30 cellular contexts compared by ENCODE assay signal in the genomic region with DNA sequence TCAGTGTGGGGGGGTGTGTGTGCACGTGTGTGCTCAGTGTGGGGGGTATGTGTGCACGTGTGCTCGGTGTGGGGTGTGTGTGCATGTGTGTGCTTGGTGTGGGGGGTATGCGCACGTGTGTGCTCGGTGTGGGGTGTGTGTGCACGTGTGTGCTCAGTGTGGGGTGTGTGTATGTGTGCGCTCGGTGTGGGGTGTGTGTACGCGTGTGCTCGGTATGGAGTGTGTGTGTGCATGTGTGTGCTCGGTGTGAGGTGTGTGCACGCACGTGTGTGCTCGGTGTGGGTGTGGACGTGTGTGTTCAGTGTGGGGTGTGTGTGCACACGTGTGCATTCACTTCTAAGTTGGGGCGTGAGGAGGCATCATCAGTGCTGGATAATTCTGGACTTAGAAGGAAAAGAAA.
"Had no signal": no experiment of that assay in that cellular context is flagged by ENCODE, and none has a peak within 500 bp of the region (broad histone marks: within the 10 kb centered on the region; RNA-seq: fewer than 3 reads in every experiment).

No MANE protein-coding gene starts in this region.

- H3K9me3 ChIP-seq: breast epithelium, esophagus muscularis mucosa, gastrocnemius medialis, heart left ventricle had no signal

- H3K27me3 ChIP-seq: foreskin keratinocyte had no signal

- H3K36me3 ChIP-seq: breast epithelium, esophagus muscularis mucosa, gastrocnemius medialis, heart left ventricle, WERI-Rb-1 had no signal

- FAIRE-seq: astrocyte had no signal

- H3K4me3 ChIP-seq: breast epithelium, coronary artery, dorsolateral prefrontal cortex, esophagus muscularis mucosa, gastrocnemius medialis, heart left ventricle had no signal

- DNase-seq: activated B cell treated with CpG ODN at 0.5 μM for 24 hours; activated CD4-positive, alpha-beta T cell treated with anti-CD3 and anti-CD28 coated beads for 48 hours; activated CD4-positive, alpha-beta T cell treated with anti-CD3 and anti-CD28 coated beads, Interleukin-2, amount 50 U/mL, for 1 hour; activated CD4-positive, alpha-beta T cell treated with anti-CD3 and anti-CD28 coated beads, Interleukin-2, amount 50 U/mL, for 48 hours; activated CD8-positive, alpha-beta memory T cell treated with anti-CD3 and anti-CD28 coated beads for 24 hours; activated CD8-positive, alpha-beta T cell treated with anti-CD3 and anti-CD28 coated beads for 36 hours; activated effector memory CD4-positive, alpha-beta T cell treated with Interleukin-2 at 50 U/mL for 16 hours; activated gamma-delta T cell treated with Interleukin-2 at 50 U/mL for 16 hours; activated naive CD4-positive, alpha-beta T cell treated with anti-CD3 and anti-CD28 coated beads, Interleukin-2, amount 50 U/mL, for 16 hours; activated naive CD4-positive, alpha-beta T cell treated with Interleukin-2 at 50 U/mL for 16 hours; activated T-cell treated with anti-CD3 and anti-CD28 coated beads, Interleukin-2, amount 50 U/mL, for 4 hours; amniotic stem cell; anterior cingulate cortex; dorsolateral prefrontal cortex; effector memory CD4-positive, alpha-beta T cell; endodermal cell; erythroblast; foreskin keratinocyte; gastrocnemius medialis; glutamatergic neuron; heart left ventricle; T-cell; T-helper 9 cell; WERI-Rb-1 had no signal

- ATAC-seq: activated CD4-positive, CD25-positive, alpha-beta regulatory T cell treated with anti-CD3 and anti-CD28 coated beads, Interleukin-2, amount 50 U/mL, for 24 hours; activated CD8-positive, alpha-beta T cell treated with anti-CD3 and anti-CD28 coated beads for 36 hours; activated T-cell treated with anti-CD3 and anti-CD28 coated beads, Interleukin-2, amount 50 U/mL, for 4 hours; activated T-helper 17 cell treated with anti-CD3 and anti-CD28 coated beads, Interleukin-2, amount 50 U/mL, for 72 hours; foreskin keratinocyte; gastrocnemius medialis; T-cell had no signal

- H3K4me1 ChIP-seq: breast epithelium, foreskin keratinocyte, gastrocnemius medialis had no signal

- H3K27ac ChIP-seq: breast epithelium, coronary artery, dorsolateral prefrontal cortex, esophagus muscularis mucosa, foreskin keratinocyte, gastrocnemius medialis, heart left ventricle, WERI-Rb-1 had no signal
